ENCODE assay signal across 13 cellular contexts in genomic region chr17:14118951-14119350, GRCh38.
DNase-seq lines count a peak whose midpoint lies in the region; ATAC-seq lines count a peak whose summit lies in the region.
"Had no signal": no experiment of that assay in that cellular context is flagged by ENCODE, and none has a peak within 500 bp of the region (broad histone marks: within the 10 kb centered on the region; RNA-seq: fewer than 3 reads in every experiment).

No MANE protein-coding gene starts in this region.

- DNase-seq in activated CD4-positive, CD25-positive, alpha-beta regulatory T cell treated with anti-CD3 and anti-CD28 coated beads, Interleukin-2, amount 50 U/mL, for 72 hours, result no peak
- DNase-seq in central memory CD8-positive, alpha-beta T cell (ENCODE audit: low spot score in 2 of 2), result no peak
- DNase-seq in NCI-H510A (lab: John Stamatoyannopoulos, UW) (no peak), NCI-H187 treated with DMSO at 0.1 percent for 48 hours (lab: John Stamatoyannopoulos, UW) (no peak)
- DNase-seq in activated CD8-positive, alpha-beta memory T cell treated with anti-CD3 and anti-CD28 coated beads, Interleukin-2, amount 50 U/mL, for 48 hours, result no peak
- DNase-seq: effector CD8-positive, alpha-beta T cell; naive B cell; NCI-H2029; NK-92 treated with Interleukin-12 subunit alpha and Interleukin-12 subunit beta, amount 100 ng/mL, for 24 hours had no signal

- H3K4me3 Mint-ChIP-seq in central memory CD8-positive, alpha-beta T cell, result no peak overlapping the region
- H3K4me3 Mint-ChIP-seq: naive B cell had no signal

- H3K27me3 Mint-ChIP-seq in central memory CD8-positive, alpha-beta T cell, result no peaks in the 10 kb centered on the region
- H3K27me3 Mint-ChIP-seq: naive B cell had no signal

- H3K9me3 Mint-ChIP-seq in central memory CD8-positive, alpha-beta T cell, result no peaks in the 10 kb centered on the region

- peaks cover 57% of the 10 kb centered on the region for H3K4me1 Mint-ChIP-seq in central memory CD8-positive, alpha-beta T cell

- peak overlapping the region; percentile 9 for H3K27ac Mint-ChIP-seq in central memory CD8-positive, alpha-beta T cell (ENCODE audit: low read depth)

- peak; percentile 91 to 92 for ATAC-seq in activated CD4-positive, CD25-positive, alpha-beta regulatory T cell treated with anti-CD3 and anti-CD28 coated beads, Interleukin-2, amount 50 U/mL, for 24 hours
- ATAC-seq in GM21390 (IDR thresholded peaks at IDR 0.05; ENCODE audit: unreplicated experiment) (peak; percentile 52), HG03439 (IDR thresholded peaks at IDR 0.05; ENCODE audit: unreplicated experiment) (peak; percentile 78)
- no peak for ATAC-seq in central memory CD8-positive, alpha-beta T cell (replicated peaks; ENCODE audit: extremely low read depth, poor library complexity, severe bottlenecking)
- ATAC-seq: gastroesophageal sphincter had no signal

- peaks cover 3% of the 10 kb centered on the region for H3K36me3 Mint-ChIP-seq in central memory CD8-positive, alpha-beta T cell (ENCODE audit: insufficient read depth)
